In genomic region chr7:136685506-136685905, GRCh38 we compare ENCODE assay signal across 19 cellular contexts.
A peak's percentile ranks its signal among the peaks of the same experiment; 100 is the strongest.
DNase-seq lines count a peak whose midpoint lies in the region; ATAC-seq and TF ChIP-seq lines count a peak whose summit lies in the region.
"Had no signal": no experiment of that assay in that cellular context is flagged by ENCODE, and none has a peak within 500 bp of the region (broad histone marks: within the 10 kb centered on the region; RNA-seq: fewer than 3 reads in every experiment).

No MANE protein-coding gene starts in this region.

- intact Hi-C loops in activated T-helper 2 cell treated with anti-CD3 and anti-CD28 coated beads, Interferon-gamma antibody, Interleukin-2, Interleukin-4, amounts not matched to agents 10 μg/mL and 5 μg/mL and 100 μg/mL, durations not matched to agents 14 hours and 24 hours and 36 hours (cut with micrococcal nuclease): no loop called here

- H4K20me1 ChIP-seq in GM23338 (replicated peaks; ENCODE audit: insufficient read depth): no peaks in the 10 kb centered on the region

- no peaks in the 10 kb centered on the region for H3K27me3 Mint-ChIP-seq in GM23338 (ENCODE audit: insufficient read depth, low read depth, poor library complexity)
- H3K27me3 Mint-ChIP-seq in activated T-helper 2 cell treated with anti-CD3 and anti-CD28 coated beads, Interferon-gamma antibody, Interleukin-2, Interleukin-4, amounts not matched to agents 10 μg/mL and 5 μg/mL and 100 μg/mL, durations not matched to agents 14 hours and 24 hours and 36 hours (ENCODE audit: low read depth): no peaks in the 10 kb centered on the region
- H3K27me3 Mint-ChIP-seq: B cell; CD4-positive, alpha-beta memory T cell; IgD-negative memory B cell had no signal

- no peak overlapping the region for H4K12ac ChIP-seq in trophoblast cell (ENCODE audit: low read depth, low read length)

- no peaks in the 10 kb centered on the region for H3F3A ChIP-seq in GM23338 (replicated peaks; ENCODE audit: low read depth)

- no peaks in the 10 kb centered on the region for H3K79me1 ChIP-seq in trophoblast cell (ENCODE audit: low read length)

- H3K36me3 ChIP-seq in GM23338 (ENCODE audit: insufficient read depth) (no peaks in the 10 kb centered on the region), trophoblast cell (ENCODE audit: control insufficient read depth in 1 of 2, insufficient read depth in 2 of 2, low read length in 2 of 2) (no peaks in the 10 kb centered on the region)
- H3K36me3 ChIP-seq: HAP-1 had no signal

- DNase-seq in GM23338 (ENCODE audit: low spot score) (no peak), NCI-H524 treated with DMSO at 0.1 percent for 48 hours (lab: John Stamatoyannopoulos, UW) (peak; percentile 12), fibroblast of pulmonary artery (ENCODE audit: low read depth) (peak; percentile 3), trophoblast cell (peak; percentile 86 to 90)
- DNase-seq in activated naive CD4-positive, alpha-beta T cell (lab: John Stamatoyannopoulos, UW): no peak
- no peak for DNase-seq in activated T-helper 2 cell treated with anti-CD3 and anti-CD28 coated beads, Interferon-gamma antibody, Interleukin-2, Interleukin-4, amounts not matched to agents 10 μg/mL and 5 μg/mL and 100 μg/mL, durations not matched to agents 14 hours and 24 hours and 36 hours (ENCODE audit: low spot score)
- DNase-seq: ACHN; CD4-positive, alpha-beta memory T cell; MV-4-11; NCI-H146; NCI-H2081 treated with DMSO at 0.1 percent for 48 hours; NCI-H345; NCI-H748 treated with DMSO at 0.1 percent for 48 hours had no signal

- H2BK5ac ChIP-seq in trophoblast cell (ENCODE audit: low read depth, low read length, poor library complexity): no peak overlapping the region

- no peak overlapping the region for H2AK5ac ChIP-seq in trophoblast cell (ENCODE audit: low read length)

- H2BK120ac ChIP-seq in trophoblast cell (ENCODE audit: insufficient read depth, low read length, poor library complexity): no peak overlapping the region

- H3K4ac ChIP-seq in trophoblast cell (ENCODE audit: low read depth, low read length): no peak overlapping the region

- no peak overlapping the region for H3K4me3 Mint-ChIP-seq in GM23338
- no peak overlapping the region for H3K4me3 Mint-ChIP-seq in activated T-helper 2 cell treated with anti-CD3 and anti-CD28 coated beads, Interferon-gamma antibody, Interleukin-2, Interleukin-4, amounts not matched to agents 10 μg/mL and 5 μg/mL and 100 μg/mL, durations not matched to agents 14 hours and 24 hours and 36 hours (ENCODE audit: low read depth)
- H3K4me3 Mint-ChIP-seq: B cell; CD4-positive, alpha-beta memory T cell; IgD-negative memory B cell had no signal

- H3K4me1 Mint-ChIP-seq in GM23338: no peaks in the 10 kb centered on the region
- no peaks in the 10 kb centered on the region for H3K4me1 Mint-ChIP-seq in activated T-helper 2 cell treated with anti-CD3 and anti-CD28 coated beads, Interferon-gamma antibody, Interleukin-2, Interleukin-4, amounts not matched to agents 10 μg/mL and 5 μg/mL and 100 μg/mL, durations not matched to agents 14 hours and 24 hours and 36 hours (ENCODE audit: low read depth)
- H3K4me1 Mint-ChIP-seq: B cell; CD4-positive, alpha-beta memory T cell; IgD-negative memory B cell had no signal

- H3K9ac ChIP-seq in trophoblast cell (ENCODE audit: low read length): no peak overlapping the region

- H3K9me3 ChIP-seq in trophoblast cell (ENCODE audit: insufficient read depth, low read depth, low read length): no peaks in the 10 kb centered on the region
- H3K9me3 ChIP-seq: HAP-1 had no signal

- TF ChIP-seq CTCF in GM23338 (conservative IDR thresholded peaks at IDR 0.05; ENCODE audit: low read depth in 2 of 2) (no peak), fibroblast of pulmonary artery (IDR thresholded peaks at IDR 0.05; ENCODE audit: low read length, missing control alignments) (no peak)

- H2AFZ ChIP-seq in GM23338 (0 out of 2 replicates have a peak overlapping the region, but pooled peaks have one; percentile 20), trophoblast cell (ENCODE audit: insufficient read depth, low read length, poor library complexity) (no peak overlapping the region)

- no peaks in the 10 kb centered on the region for H3K27me3 ChIP-seq in GM23338 (ENCODE audit: insufficient read depth)
- H3K27me3 ChIP-seq in trophoblast cell (ENCODE audit: insufficient read depth, low read length): no peaks in the 10 kb centered on the region

- H3K36me3 Mint-ChIP-seq in GM23338 (ENCODE audit: low read depth): no peaks in the 10 kb centered on the region
- H3K36me3 Mint-ChIP-seq in activated T-helper 2 cell treated with anti-CD3 and anti-CD28 coated beads, Interferon-gamma antibody, Interleukin-2, Interleukin-4, amounts not matched to agents 10 μg/mL and 5 μg/mL and 100 μg/mL, durations not matched to agents 14 hours and 24 hours and 36 hours (ENCODE audit: low read depth): no peaks in the 10 kb centered on the region
- H3K36me3 Mint-ChIP-seq: CD4-positive, alpha-beta memory T cell; IgD-negative memory B cell had no signal

- H3K4me2 ChIP-seq in GM23338: no peak overlapping the region
- no peak overlapping the region for H3K4me2 ChIP-seq in trophoblast cell (ENCODE audit: low read length)

- no peak overlapping the region for H3K27ac Mint-ChIP-seq in GM23338
- no peak overlapping the region for H3K27ac Mint-ChIP-seq in activated T-helper 2 cell treated with anti-CD3 and anti-CD28 coated beads, Interferon-gamma antibody, Interleukin-2, Interleukin-4, amounts not matched to agents 10 μg/mL and 5 μg/mL and 100 μg/mL, durations not matched to agents 14 hours and 24 hours and 36 hours
- H3K27ac Mint-ChIP-seq: B cell; CD4-positive, alpha-beta memory T cell; IgD-negative memory B cell had no signal

- no peak overlapping the region for H2BK12ac ChIP-seq in trophoblast cell (ENCODE audit: low read length)

- no peaks in the 10 kb centered on the region for H3K9me2 ChIP-seq in GM23338 (ENCODE audit: insufficient read depth)

- no CpG with 5 or more reads among the region's 4 CpGs for WGBS in trophoblast cell (ENCODE audit: extremely low coverage, insufficient coverage, insufficient read length)

- no peaks in the 10 kb centered on the region for H3K9me3 Mint-ChIP-seq in GM23338
- H3K9me3 Mint-ChIP-seq in activated T-helper 2 cell treated with anti-CD3 and anti-CD28 coated beads, Interferon-gamma antibody, Interleukin-2, Interleukin-4, amounts not matched to agents 10 μg/mL and 5 μg/mL and 100 μg/mL, durations not matched to agents 14 hours and 24 hours and 36 hours: no peaks in the 10 kb centered on the region

- ATAC-seq in GM23338: no peak
- ATAC-seq in GM18498 (IDR thresholded peaks at IDR 0.05; ENCODE audit: unreplicated experiment): no peak
- ATAC-seq: Panc1, Right ventricle myocardium inferior had no signal

- H3K27ac ChIP-seq in GM23338 (ENCODE audit: low read depth) (no peak overlapping the region), trophoblast cell (ENCODE audit: low read depth, low read length) (no peak overlapping the region)

- no peak overlapping the region for H3K18ac ChIP-seq in trophoblast cell (ENCODE audit: low read length)

- no peaks in the 10 kb centered on the region for H3K79me2 ChIP-seq in GM23338 (replicated peaks; ENCODE audit: insufficient read depth)
- no peaks in the 10 kb centered on the region for H3K79me2 ChIP-seq in trophoblast cell (ENCODE audit: control insufficient read depth, insufficient read depth, low read length, poor library complexity)

- H3K4me1 ChIP-seq in GM23338 (ENCODE audit: insufficient read depth) (no peaks in the 10 kb centered on the region), trophoblast cell (ENCODE audit: control insufficient read depth in 1 of 2, insufficient read depth in 2 of 2, low read length in 2 of 2) (no peaks in the 10 kb centered on the region)
- H3K4me1 ChIP-seq: HAP-1 had no signal

- H4K91ac ChIP-seq in trophoblast cell (ENCODE audit: low read depth, low read length): no peak overlapping the region

- H3K14ac ChIP-seq in trophoblast cell (ENCODE audit: low read length): no peak overlapping the region

- H3K23ac ChIP-seq in trophoblast cell (ENCODE audit: low read length): no peak overlapping the region

- no peak overlapping the region for H3K4me3 ChIP-seq in GM23338
- H3K4me3 ChIP-seq in fibroblast of pulmonary artery (replicated peaks; ENCODE audit: low read depth, low read length): no peak overlapping the region
- no peak overlapping the region for H3K4me3 ChIP-seq in trophoblast cell (ENCODE audit: low read depth, low read length)
- H3K4me3 ChIP-seq: HAP-1 had no signal

- no peak overlapping the region for H4K8ac ChIP-seq in trophoblast cell (ENCODE audit: low read depth, low read length)

TF ChIP-seq in GM23338, 12 proteins besides CTCF, POLR2A, EP300 and RAD21 (continues in another document):
- TF ChIP-seq, protein P1, sequence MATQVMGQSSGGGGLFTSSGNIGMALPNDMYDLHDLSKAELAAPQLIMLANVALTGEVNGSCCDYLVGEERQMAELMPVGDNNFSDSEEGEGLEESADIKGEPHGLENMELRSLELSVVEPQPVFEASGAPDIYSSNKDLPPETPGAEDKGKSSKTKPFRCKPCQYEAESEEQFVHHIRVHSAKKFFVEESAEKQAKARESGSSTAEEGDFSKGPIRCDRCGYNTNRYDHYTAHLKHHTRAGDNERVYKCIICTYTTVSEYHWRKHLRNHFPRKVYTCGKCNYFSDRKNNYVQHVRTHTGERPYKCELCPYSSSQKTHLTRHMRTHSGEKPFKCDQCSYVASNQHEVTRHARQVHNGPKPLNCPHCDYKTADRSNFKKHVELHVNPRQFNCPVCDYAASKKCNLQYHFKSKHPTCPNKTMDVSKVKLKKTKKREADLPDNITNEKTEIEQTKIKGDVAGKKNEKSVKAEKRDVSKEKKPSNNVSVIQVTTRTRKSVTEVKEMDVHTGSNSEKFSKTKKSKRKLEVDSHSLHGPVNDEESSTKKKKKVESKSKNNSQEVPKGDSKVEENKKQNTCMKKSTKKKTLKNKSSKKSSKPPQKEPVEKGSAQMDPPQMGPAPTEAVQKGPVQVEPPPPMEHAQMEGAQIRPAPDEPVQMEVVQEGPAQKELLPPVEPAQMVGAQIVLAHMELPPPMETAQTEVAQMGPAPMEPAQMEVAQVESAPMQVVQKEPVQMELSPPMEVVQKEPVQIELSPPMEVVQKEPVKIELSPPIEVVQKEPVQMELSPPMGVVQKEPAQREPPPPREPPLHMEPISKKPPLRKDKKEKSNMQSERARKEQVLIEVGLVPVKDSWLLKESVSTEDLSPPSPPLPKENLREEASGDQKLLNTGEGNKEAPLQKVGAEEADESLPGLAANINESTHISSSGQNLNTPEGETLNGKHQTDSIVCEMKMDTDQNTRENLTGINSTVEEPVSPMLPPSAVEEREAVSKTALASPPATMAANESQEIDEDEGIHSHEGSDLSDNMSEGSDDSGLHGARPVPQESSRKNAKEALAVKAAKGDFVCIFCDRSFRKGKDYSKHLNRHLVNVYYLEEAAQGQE (IDR thresholded peaks at IDR 0.05; ENCODE audit: unreplicated experiment): no peak
- TF ChIP-seq EZH2 (IDR thresholded peaks at IDR 0.05; ENCODE audit: low read depth, unreplicated experiment): no peak
- TF ChIP-seq ZNF114 (CRISPR knock-in tag; IDR thresholded peaks at IDR 0.05): no peak

Comparison
In these comparisons a context has a peak if more than half of its experiments do, and no peak if none do; other contexts are left out.
1. DNase-seq: peak in NCI-H524 treated with DMSO at 0.1 percent for 48 hours (single experiment), fibroblast of pulmonary artery (single experiment) and trophoblast cell (2 of 2); none in GM23338 (single experiment), activated naive CD4-positive, alpha-beta T cell (0 of 4) and activated T-helper 2 cell treated with anti-CD3 and anti-CD28 coated beads, Interferon-gamma antibody, Interleukin-2, Interleukin-4, amounts not matched to agents 10 μg/mL and 5 μg/mL and 100 μg/mL, durations not matched to agents 14 hours and 24 hours and 36 hours (single experiment).